8 cellular contexts compared by ENCODE assay signal in genomic region chr10:103969857-103970627, GRCh38. TPM values are rescaled to one million over a fixed set of nuclear protein-coding genes. Genes with fewer than 3 reads are reported as not detected.
DNase-seq lines count a peak whose midpoint lies in the region; ATAC-seq and TF ChIP-seq lines count a peak whose summit lies in the region.

No MANE protein-coding gene starts in this region.

- POLR2A ChIA-PET in Panc1 (lab: Charles Lee), result interaction anchor here (0.6 kb wide), 1 partner anchor 151 kb away, joined by 3 read pairs; no protein-coding TSS in a partner anchor

- peak overlapping the region; percentile 96 for H3K4me3 ChIP-seq in GM08714 (ENCODE audit: low read length)
- H3K4me3 ChIP-seq in Panc1 (ENCODE audit: low read depth in 2 of 2, low read length in 2 of 2), result peak overlapping the region; percentile 95 to 99
- peak overlapping the region; percentile 95 for H3K4me3 ChIP-seq in epithelial cell of proximal tubule (ENCODE audit: low read depth, low read length)
- H3K4me3 ChIP-seq in rectal smooth muscle tissue (ENCODE audit: low read length), result peak overlapping the region; percentile 98

- H3K9ac ChIP-seq in rectal smooth muscle tissue (ENCODE audit: low read length), result no peak overlapping the region

- no peaks in the 10 kb centered on the region for H3K27me3 ChIP-seq in Panc1 (ENCODE audit: control insufficient read depth, insufficient read depth, low read length)
- no peaks in the 10 kb centered on the region for H3K27me3 ChIP-seq in rectal smooth muscle tissue (ENCODE audit: control insufficient read depth, insufficient read depth, low read length)

- H3K27ac ChIP-seq in Panc1 (ENCODE audit: low read length), result peak overlapping the region; percentile 92
- peak overlapping the region; percentile 20 for H3K27ac ChIP-seq in rectal smooth muscle tissue (ENCODE audit: low read depth, low read length)

- no peak for ATAC-seq in Panc1
- ATAC-seq in HG02885 (IDR thresholded peaks at IDR 0.05; ENCODE audit: poor library complexity, unreplicated experiment), result no peak
- no peak for ATAC-seq in GM19452 (IDR thresholded peaks at IDR 0.05; ENCODE audit: unreplicated experiment)

- intact Hi-C loops in Panc1 (cut with micrococcal nuclease; ENCODE audit: unreplicated experiment), result loop anchor here (5.0 kb wide), 2 partner anchors 53 to 83 kb away; partner anchors contain the start of gene STN1

- H3K36me3 ChIP-seq in Panc1 (ENCODE audit: control insufficient read depth, insufficient read depth, low read length) (peaks cover 9% of the 10 kb centered on the region; the same call in 1 of the 2 replicates), rectal smooth muscle tissue (ENCODE audit: control insufficient read depth, insufficient read depth, low read length) (no peaks in the 10 kb centered on the region)

- no TSS peak for BruUV-seq in Panc1 (replicated peaks; lab: Mats Ljungman, UMichigan)

- CTCF ChIA-PET in Panc1 (lab: Charles Lee), result interaction anchor here (0.6 kb wide), 1 partner anchor 86 kb away, joined by 5 read pairs; no protein-coding TSS in a partner anchor

- no peak for DNase-seq in Panc1 (ENCODE audit: low read depth, low spot score)
- no peak for DNase-seq in epithelial cell of proximal tubule (ENCODE audit: low read depth)
- DNase-seq in nucleus accumbens (lab: John Stamatoyannopoulos, UW), result no peak
- DNase-seq in hepatic stellate cell (ENCODE audit: low spot score), result no peak

- in situ Hi-C loops in Panc1 (cut with HindIII; ENCODE audit: low pct_unique_long_range_greater_than_20kb, low sequenced_read_pairs), result no loop called here

- H3K4me1 ChIP-seq in Panc1 (ENCODE audit: control insufficient read depth, insufficient read depth, low read length), result peaks cover 23% of the 10 kb centered on the region
- H3K4me1 ChIP-seq in rectal smooth muscle tissue (ENCODE audit: control insufficient read depth, insufficient read depth, low read length), result peaks cover 8% of the 10 kb centered on the region

- H3K9me3 ChIP-seq in Panc1 (ENCODE audit: control insufficient read depth, insufficient read depth, low read depth, low read length), result no peaks in the 10 kb centered on the region

- TF ChIP-seq CTCF in Panc1 (IDR thresholded peaks at IDR 0.05) (no peak), epithelial cell of proximal tubule (conservative IDR thresholded peaks at IDR 0.05; ENCODE audit: low read depth, low read length) (no peak)

RNA-seq across cellular contexts. Expression of gene SLK, which starts 3.1 kb away (rescaled TPM):
- total RNA-seq in Panc1 (2021; ENCODE audit: unreplicated experiment) (40.8 TPM), epithelial cell of proximal tubule (25.8 and 30.4 TPM in 2 replicates)
- polyA plus RNA-seq in Panc1 (2012; ENCODE audit: insufficient read length), result 22.0 TPM

RNA-seq across cellular contexts. Expression of gene STN1, which starts 52.1 kb away (rescaled TPM):
- total RNA-seq in Panc1 (2021; ENCODE audit: unreplicated experiment) (28.9 TPM), epithelial cell of proximal tubule (19.7 and 28.2 TPM in 2 replicates)
- polyA plus RNA-seq in Panc1 (2012; ENCODE audit: insufficient read length), result 24.2 TPM
